Comparison of ENCODE assay signal across 8 cellular contexts in the genomic region with DNA sequence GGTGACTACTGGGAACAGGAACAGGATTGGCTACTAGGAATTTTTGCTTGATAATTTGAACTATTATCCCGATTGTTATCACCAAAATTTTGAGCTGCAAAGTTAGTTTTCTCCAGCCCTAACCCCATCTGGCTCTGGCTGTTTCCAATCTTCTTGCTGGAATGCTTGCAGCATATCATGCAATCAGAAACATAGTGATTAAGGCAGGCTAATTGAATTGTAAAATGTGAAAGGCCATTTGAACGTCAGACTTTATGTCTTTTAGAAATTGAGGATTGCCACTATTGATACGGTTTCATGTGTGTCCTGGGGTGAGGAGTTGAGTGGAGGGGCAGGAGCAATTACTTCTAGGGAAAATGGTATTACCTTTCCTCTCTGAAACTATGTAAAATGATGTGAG.
"Had no signal": no experiment of that assay in that cellular context is flagged by ENCODE, and none has a peak within 500 bp of the region (broad histone marks: within the 10 kb centered on the region; RNA-seq: fewer than 3 reads in every experiment).

No MANE protein-coding gene starts in this region.

- DNase-seq: GM23248, GOT3, H7, HCEC 1CT, HFFc6 had no signal

- H3K9ac ChIP-seq: GM23248 had no signal

- H3K27ac ChIP-seq: GM23248 had no signal

- H3K9me3 Mint-ChIP-seq: GM23338 had no signal

- H2AFZ ChIP-seq: GM23248, GM23338 had no signal

- H3K4me3 ChIP-seq: GM23248, GM23338, HAP-1 had no signal

- H3K27ac Mint-ChIP-seq: GM23338, HFFc6 had no signal

- H3K36me3 ChIP-seq: HAP-1 had no signal

- H3K4me2 ChIP-seq: GM23338 had no signal

- H3K9me3 ChIP-seq: HAP-1 had no signal

- H3K4me3 Mint-ChIP-seq: GM23338, HFFc6 had no signal

- ATAC-seq: GM23338, HCT116 had no signal
